Comparison of ENCODE assay signal across 9 cellular contexts in genomic region chr9:81682797-81683196, GRCh38. TPM values are rescaled to one million over a fixed set of nuclear protein-coding genes. Genes with fewer than 3 reads are reported as not detected.
DNase-seq lines count a peak whose midpoint lies in the region; ATAC-seq and TF ChIP-seq lines count a peak whose summit lies in the region.
"Had no signal": no experiment of that assay in that cellular context is flagged by ENCODE, and none has a peak within 500 bp of the region (broad histone marks: within the 10 kb centered on the region; RNA-seq: fewer than 3 reads in every experiment).

No MANE protein-coding gene starts in this region.

- H3K4me3 ChIP-seq in heart right ventricle (peak overlapping the region in 6 of 10 donors; percentile 3 to 21 (median 14)), colonic mucosa (no peak overlapping the region), liver (ENCODE audit: low read depth in 1 of 3, low read length in 3 of 3) (peak overlapping the region in 1 of 3 donors; percentile 10), tibial nerve (peak overlapping the region in 2 of 4 donors; percentile 14 to 69)

- no peak for ATAC-seq in heart right ventricle
- ATAC-seq in Right ventricle myocardium superior (ENCODE audit: poor library complexity): no peak
- no peak for ATAC-seq in GM21528 (IDR thresholded peaks at IDR 0.05; ENCODE audit: low FRiP score, unreplicated experiment)
- no peak for ATAC-seq in HG02610 (IDR thresholded peaks at IDR 0.05; ENCODE audit: unreplicated experiment)
- ATAC-seq: activated CD8-positive, alpha-beta memory T cell treated with anti-CD3 and anti-CD28 coated beads, Interleukin-2, amount 10 ng/mL, durations not matched to agents 7 days and 5 days had no signal

- H3K9ac ChIP-seq in colonic mucosa (ENCODE audit: low read depth in 2 of 2, low read length in 2 of 2) (no peak overlapping the region), liver (ENCODE audit: low read depth in 1 of 2, low read length in 2 of 2) (no peak overlapping the region)

- no peak for TF ChIP-seq POLR2A in tibial nerve (IDR thresholded peaks at IDR 0.05)

- peaks cover 0 to 61% (median 32%) of the 10 kb centered on the region in 9 donors for H3K4me1 ChIP-seq in heart right ventricle
- peaks cover 9% of the 10 kb centered on the region for H3K4me1 ChIP-seq in colonic mucosa
- H3K4me1 ChIP-seq in liver (ENCODE audit: control insufficient read depth in 4 of 4, insufficient read depth in 4 of 4, low read length in 3 of 4): peaks cover 2 to 47% (median 42%) of the 10 kb centered on the region in 4 donors
- H3K4me1 ChIP-seq in tibial nerve: peaks cover 0 to 86% (median 20%) of the 10 kb centered on the region in 4 donors

- intact Hi-C loops in heart right ventricle (cut with DNase I) (loop anchor here in 8 of 10 donors (10.0 kb wide), 7 partner anchors 68 to 812 kb away; no protein-coding TSS in a partner anchor), Right ventricle myocardium superior (cut with DNase I) (no loop called here), colonic mucosa (cut with DNase I) (loop anchor here (10.0 kb wide), 2 partner anchors 88 to 922 kb away; no protein-coding TSS in a partner anchor)

- TF ChIP-seq CTCF in heart right ventricle (IDR thresholded peaks at IDR 0.05) (no peak), colonic mucosa (IDR thresholded peaks at IDR 0.05) (no peak), liver (IDR thresholded peaks at IDR 0.05; ENCODE audit: low read depth, low read length, missing input control) (no peak), tibial nerve (IDR thresholded peaks at IDR 0.05) (no peak)

- peak; percentile 10 to 52 for TF ChIP-seq RAD21 in liver (IDR thresholded peaks at IDR 0.05)

- H3K36me3 ChIP-seq in heart right ventricle: peaks cover 0 to 52% (median 0%) of the 10 kb centered on the region in 9 donors
- no peaks in the 10 kb centered on the region for H3K36me3 ChIP-seq in colonic mucosa
- H3K36me3 ChIP-seq in liver (ENCODE audit: control insufficient read depth in 4 of 4, insufficient read depth in 3 of 4, low read depth in 1 of 4, low read length in 3 of 4): peaks cover 0 to 23% (median 6%) of the 10 kb centered on the region in 4 donors
- peaks cover 0 to 30% (median 0%) of the 10 kb centered on the region in 3 donors for H3K36me3 ChIP-seq in tibial nerve

- WGBS in heart right ventricle, 2 donors: 17 to 18% methylated on average over 8 of the region's 8 CpGs
- 20% methylated on average over 8 of the region's 8 CpGs for WGBS in liver
- WGBS in tibial nerve, 2 donors: 28 to 31% methylated on average over 8 of the region's 8 CpGs

- H3K9me3 ChIP-seq in heart right ventricle (no peaks in the 10 kb centered on the region), colonic mucosa (no peaks in the 10 kb centered on the region), liver (ENCODE audit: control insufficient read depth in 4 of 4, low read length in 3 of 4) (no peaks in the 10 kb centered on the region), tibial nerve (no peaks in the 10 kb centered on the region)

- DNase-seq in heart right ventricle (no peak), Right ventricle myocardium superior (no peak), colonic mucosa (peak; percentile 41), tibial nerve (ENCODE audit: low spot score in 2 of 2) (no peak), NCI-H187 treated with DMSO at 0.1 percent for 48 hours (lab: John Stamatoyannopoulos, UW) (no peak)
- DNase-seq: activated CD8-positive, alpha-beta memory T cell treated with anti-CD3 and anti-CD28 coated beads, Interleukin-2, amount 10 ng/mL, durations not matched to agents 7 days and 5 days had no signal

- no peak for TF ChIP-seq EP300 in tibial nerve (IDR thresholded peaks at IDR 0.05)

- H3K27me3 ChIP-seq in heart right ventricle (peaks cover 0 to 8% (median 0%) of the 10 kb centered on the region in 7 donors), colonic mucosa (no peaks in the 10 kb centered on the region), liver (ENCODE audit: control insufficient read depth in 4 of 4, insufficient read depth in 4 of 4, low read length in 3 of 4) (no peaks in the 10 kb centered on the region), tibial nerve (no peaks in the 10 kb centered on the region)

- H3K27ac ChIP-seq in heart right ventricle (peak overlapping the region in 1 of 10 donors; percentile 24), colonic mucosa (no peak overlapping the region), liver (ENCODE audit: low read depth in 1 of 2, low read length in 2 of 2) (peak overlapping the region in 1 of 2 donors; percentile 21), tibial nerve (peak overlapping the region in 3 of 4 donors; percentile 19 to 97 (median 96))

TF ChIP-seq in liver, 16 proteins besides CTCF, POLR2A, EP300 and RAD21:
- no peak for TF ChIP-seq TAF1 (conservative IDR thresholded peaks at IDR 0.05)
- TF ChIP-seq YY1 (IDR thresholded peaks at IDR 0.05): no peak
- TF ChIP-seq HNF4A (conservative IDR thresholded peaks at IDR 0.05): peak in 1 of 2 donors; percentile 10
- TF ChIP-seq, protein P1, sequence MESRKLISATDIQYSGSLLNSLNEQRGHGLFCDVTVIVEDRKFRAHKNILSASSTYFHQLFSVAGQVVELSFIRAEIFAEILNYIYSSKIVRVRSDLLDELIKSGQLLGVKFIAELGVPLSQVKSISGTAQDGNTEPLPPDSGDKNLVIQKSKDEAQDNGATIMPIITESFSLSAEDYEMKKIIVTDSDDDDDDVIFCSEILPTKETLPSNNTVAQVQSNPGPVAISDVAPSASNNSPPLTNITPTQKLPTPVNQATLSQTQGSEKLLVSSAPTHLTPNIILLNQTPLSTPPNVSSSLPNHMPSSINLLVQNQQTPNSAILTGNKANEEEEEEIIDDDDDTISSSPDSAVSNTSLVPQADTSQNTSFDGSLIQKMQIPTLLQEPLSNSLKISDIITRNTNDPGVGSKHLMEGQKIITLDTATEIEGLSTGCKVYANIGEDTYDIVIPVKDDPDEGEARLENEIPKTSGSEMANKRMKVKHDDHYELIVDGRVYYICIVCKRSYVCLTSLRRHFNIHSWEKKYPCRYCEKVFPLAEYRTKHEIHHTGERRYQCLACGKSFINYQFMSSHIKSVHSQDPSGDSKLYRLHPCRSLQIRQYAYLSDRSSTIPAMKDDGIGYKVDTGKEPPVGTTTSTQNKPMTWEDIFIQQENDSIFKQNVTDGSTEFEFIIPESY (IDR thresholded peaks at IDR 0.05): no peak
- TF ChIP-seq FOXA1 (IDR thresholded peaks at IDR 0.05): no peak
- TF ChIP-seq JUND (IDR thresholded peaks at IDR 0.05): no peak
- TF ChIP-seq NR2F2 (IDR thresholded peaks at IDR 0.05): no peak
- TF ChIP-seq, protein P2, sequence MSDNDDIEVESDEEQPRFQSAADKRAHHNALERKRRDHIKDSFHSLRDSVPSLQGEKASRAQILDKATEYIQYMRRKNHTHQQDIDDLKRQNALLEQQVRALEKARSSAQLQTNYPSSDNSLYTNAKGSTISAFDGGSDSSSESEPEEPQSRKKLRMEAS (IDR thresholded peaks at IDR 0.05): no peak
- no peak for TF ChIP-seq EGR1 (IDR thresholded peaks at IDR 0.05; ENCODE audit: low read depth in 2 of 2)
- TF ChIP-seq SP1 (IDR thresholded peaks at IDR 0.05): peak; percentile 7
- no peak for TF ChIP-seq RXRA (IDR thresholded peaks at IDR 0.05)
- TF ChIP-seq HNF4G (IDR thresholded peaks at IDR 0.05): no peak
- TF ChIP-seq, protein P3, sequence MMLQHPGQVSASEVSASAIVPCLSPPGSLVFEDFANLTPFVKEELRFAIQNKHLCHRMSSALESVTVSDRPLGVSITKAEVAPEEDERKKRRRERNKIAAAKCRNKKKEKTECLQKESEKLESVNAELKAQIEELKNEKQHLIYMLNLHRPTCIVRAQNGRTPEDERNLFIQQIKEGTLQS (IDR thresholded peaks at IDR 0.05): no peak
- TF ChIP-seq REST (IDR thresholded peaks at IDR 0.05): no peak

RNA-seq across cellular contexts. Expression of gene TLE1, which starts 6.5 kb away (rescaled TPM):
- 10 to 100 TPM in 7 of 10 donors, 1 to 10 TPM in 3; 7.9 to 12.7 (median 11.0) TPM for total RNA-seq in heart right ventricle
- 10 to 100 TPM; 10.1 to 15.2 TPM for polyA plus RNA-seq in heart right ventricle
- 9.7 TPM for total RNA-seq in Right ventricle myocardium superior
- 10 to 100 TPM; 43.8 to 54.8 TPM for total RNA-seq in colonic mucosa
- total RNA-seq in liver: 10 to 100 TPM; 25.9 to 45.4 TPM
- polyA plus RNA-seq in liver: 10 to 100 TPM; 25.2 to 25.5 TPM
- total RNA-seq in tibial nerve: 100 to 1,000 TPM in 2 of 4 donors, 10 to 100 TPM in 2; 81.8 to 107 (median 94.7) TPM
